In the genomic region with DNA sequence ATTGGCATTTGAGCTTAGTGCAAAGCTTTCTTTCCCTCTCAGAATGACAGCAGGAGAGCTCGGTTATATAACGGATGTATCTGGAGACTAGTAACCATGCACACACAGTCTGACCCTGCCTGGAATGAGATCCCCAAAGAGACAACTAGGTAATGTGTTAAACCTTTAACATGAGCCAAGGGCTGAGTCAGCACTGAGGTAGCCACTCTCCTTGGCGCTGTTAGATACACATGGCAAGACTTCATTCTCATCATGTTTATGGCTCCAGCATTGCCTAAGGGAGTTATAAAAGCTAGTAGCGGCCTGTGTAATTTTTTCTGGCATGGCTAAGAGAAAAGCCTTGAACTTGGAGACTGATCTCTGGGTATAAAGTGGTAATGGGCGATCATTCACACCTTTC, we compare ENCODE assay signal across 20 cellular contexts.
DNase-seq lines count a peak whose midpoint lies in the region; ATAC-seq, FAIRE-seq and TF ChIP-seq lines count a peak whose summit lies in the region.
"Had no signal": no experiment of that assay in that cellular context is flagged by ENCODE, and none has a peak within 500 bp of the region (broad histone marks: within the 10 kb centered on the region; RNA-seq: fewer than 3 reads in every experiment).

No MANE protein-coding gene starts in this region.

- peak overlapping the region; percentile 4 for H3K27ac ChIP-seq in keratinocyte (ENCODE audit: control insufficient read depth, insufficient read depth, low read length)
- H3K27ac ChIP-seq: BLaER1, coronary artery, lower lobe of right lung, vagina, WERI-Rb-1 had no signal

- no peaks in the 10 kb centered on the region for H3K27me3 ChIP-seq in keratinocyte (ENCODE audit: control insufficient read depth, extremely low read depth, insufficient read depth, low read length)
- H3K27me3 ChIP-seq: BLaER1, vagina had no signal

- no peak for ATAC-seq in HG03520 (IDR thresholded peaks at IDR 0.05; ENCODE audit: unreplicated experiment)
- ATAC-seq: lower lobe of right lung had no signal

- H3K4me2 ChIP-seq in keratinocyte (ENCODE audit: control insufficient read depth, extremely low read depth, insufficient read depth, low read depth, low read length), result peak overlapping the region; percentile 62
- H3K4me2 ChIP-seq: BLaER1 had no signal

- no peak overlapping the region for H3K4me3 ChIP-seq in HFF-Myc (replicated peaks; ENCODE audit: low read depth, low read length)
- H3K4me3 ChIP-seq in astrocyte of the spinal cord (ENCODE audit: low read depth, low read length), result no peak overlapping the region
- H3K4me3 ChIP-seq in keratinocyte (ENCODE audit: control insufficient read depth in 2 of 3, extremely low read depth in 1 of 3, insufficient read depth in 2 of 3, low read depth in 1 of 3, low read length in 3 of 3), result no peak overlapping the region
- H3K4me3 ChIP-seq: BLaER1, coronary artery, lower lobe of right lung, vagina had no signal

- H4K20me1 ChIP-seq in keratinocyte (ENCODE audit: control insufficient read depth, extremely low read depth, insufficient read depth, low read length), result no peaks in the 10 kb centered on the region
- H4K20me1 ChIP-seq: BLaER1 had no signal

- dilution Hi-C loops in keratinocyte (cut with MboI; ENCODE audit: extremely low pct_ligation_motif_present, low sequenced_read_pairs), result no loop called here

- H3K9me3 ChIP-seq in keratinocyte (ENCODE audit: control insufficient read depth, low read depth, low read length), result no peaks in the 10 kb centered on the region
- H3K9me3 ChIP-seq: BLaER1, lower lobe of right lung, vagina had no signal

- no peak overlapping the region for H3K9ac ChIP-seq in keratinocyte (ENCODE audit: control insufficient read depth, extremely low read depth, insufficient read depth, low read length)
- H3K9ac ChIP-seq: BLaER1 had no signal

- peak; percentile 10 for DNase-seq in HFF-Myc (ENCODE audit: extremely low read depth, low read depth)
- peak; percentile 69 for DNase-seq in astrocyte of the spinal cord (ENCODE audit: low read depth, low spot score)
- peak; percentile 90 for DNase-seq in keratinocyte (ENCODE audit: low read depth, low spot score)
- DNase-seq in urothelium cell line (ENCODE audit: low spot score), result peak; percentile 15
- DNase-seq in NCI-H1105 (lab: John Stamatoyannopoulos, UW), result no peak
- no peak for DNase-seq in stimulated activated CD4-positive, alpha-beta T cell treated with anti-CD3 and anti-CD28 coated beads, Interleukin-4, amount 100 ng/mL, for 24 hours
- DNase-seq: activated CD4-positive, alpha-beta memory T cell treated with anti-CD3 and anti-CD28 coated beads, Interleukin-2, amount 10 ng/mL, durations not matched to agents 7 days and 5 days; activated naive CD4-positive, alpha-beta T cell treated with anti-CD3 and anti-CD28 coated beads, Interleukin-2, amount 50 U/mL, for 16 hours; activated T-cell treated with anti-CD3 and anti-CD28 coated beads, Interleukin-2, amount 50 U/mL, for 1 hour; lower lobe of right lung; Right ventricle myocardium superior; stimulated activated CD4-positive, alpha-beta T cell treated with anti-CD3 and anti-CD28 coated beads, Interleukin-2, amount 100 ng/mL, for 48 hours; substantia nigra; T-helper 1 cell; WERI-Rb-1 had no signal

- no peaks in the 10 kb centered on the region for H3K79me2 ChIP-seq in keratinocyte (ENCODE audit: control insufficient read depth, insufficient read depth, low read length)

- TF ChIP-seq CTCF in HFF-Myc (IDR thresholded peaks at IDR 0.05; ENCODE audit: low read depth, low read length, missing control alignments) (no peak), astrocyte of the spinal cord (IDR thresholded peaks at IDR 0.05; ENCODE audit: low read depth, low read length) (no peak), keratinocyte (optimal IDR thresholded peaks at IDR 0.05 in 1 of 3, IDR thresholded peaks at IDR 0.05 in 1 of 3, conservative IDR thresholded peaks at IDR 0.05 in 1 of 3; ENCODE audit: extremely low read depth in 1 of 3, insufficient read depth in 2 of 3, low read length in 3 of 3) (no peak)

- peak; percentile 95 for FAIRE-seq in keratinocyte (lab: Jason Lieb, UNC)
- FAIRE-seq in urothelium cell line (lab: Jason Lieb, UNC), result no peak
- FAIRE-seq: endometrium had no signal

- no peaks in the 10 kb centered on the region for H3K9me1 ChIP-seq in keratinocyte (ENCODE audit: control insufficient read depth, extremely low read depth, insufficient read depth, low read length)

- H3K4me1 ChIP-seq in keratinocyte (ENCODE audit: control insufficient read depth, extremely low read depth, insufficient read depth, low read length), result peaks cover 38% of the 10 kb centered on the region
- H3K4me1 ChIP-seq: BLaER1, lower lobe of right lung, vagina had no signal

- no peaks in the 10 kb centered on the region for H3K36me3 ChIP-seq in keratinocyte (ENCODE audit: control insufficient read depth in 2 of 2, extremely low read depth in 1 of 2, insufficient read depth in 2 of 2, low read length in 2 of 2)
- H3K36me3 ChIP-seq: BLaER1, lower lobe of right lung, vagina, WERI-Rb-1 had no signal

- no peak overlapping the region for H2AFZ ChIP-seq in keratinocyte (ENCODE audit: control insufficient read depth, low read length)

- in situ Hi-C loops in astrocyte of the spinal cord (cut with HindIII; ENCODE audit: low sequenced_read_pairs), result no loop called here

Comparison
In these comparisons a context has a peak if more than half of its experiments do, and no peak if none do; other contexts are left out.
1. DNase-seq: peak in HFF-Myc (single experiment), astrocyte of the spinal cord (single experiment), keratinocyte (single experiment) and urothelium cell line (single experiment); none in NCI-H1105 (single experiment) and stimulated activated CD4-positive, alpha-beta T cell treated with anti-CD3 and anti-CD28 coated beads, Interleukin-4, amount 100 ng/mL, for 24 hours (single experiment).